9 cellular contexts compared by ENCODE assay signal in the genomic region with DNA sequence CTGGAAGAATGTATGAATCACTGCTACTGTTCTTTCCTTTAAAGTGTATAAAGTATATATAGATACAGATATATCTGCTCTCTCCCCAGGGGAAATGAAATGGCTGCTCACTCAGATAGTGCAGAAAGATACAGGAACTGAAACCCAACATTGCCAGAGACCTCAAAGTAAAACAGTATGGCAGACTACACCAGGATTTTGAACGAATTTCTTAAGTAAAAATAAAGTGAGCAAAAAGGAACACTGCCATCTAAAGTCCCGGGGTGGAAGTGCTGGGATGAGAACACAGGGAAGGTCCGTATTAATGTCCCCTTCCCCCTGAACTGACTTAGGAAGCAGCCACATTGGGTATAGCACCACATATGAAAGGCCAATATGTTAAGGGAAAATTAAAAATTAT.
DNase-seq lines count a peak whose midpoint lies in the region; ATAC-seq and TF ChIP-seq lines count a peak whose summit lies in the region.
"Had no signal": no experiment of that assay in that cellular context is flagged by ENCODE, and none has a peak within 500 bp of the region (broad histone marks: within the 10 kb centered on the region; RNA-seq: fewer than 3 reads in every experiment).

No MANE protein-coding gene starts in this region.

- H4K8ac ChIP-seq in IMR-90 (ENCODE audit: low read depth in 2 of 2, low read length in 2 of 2): no peak overlapping the region

- H3K27ac ChIP-seq in IMR-90 (ENCODE audit: insufficient read depth, low read length) (no peak overlapping the region), Peyer's patch (peak overlapping the region in 1 of 4 donors; percentile 6)
- H3K27ac ChIP-seq: SK-N-MC had no signal

- no peak overlapping the region for H2BK120ac ChIP-seq in IMR-90 (ENCODE audit: low read depth, low read length)

- dilution Hi-C loops in IMR-90 (cut with HindIII; ENCODE audit: low sequenced_read_pairs, unreplicated experiment): no loop called here

- no peaks in the 10 kb centered on the region for H4K20me1 ChIP-seq in IMR-90 (ENCODE audit: insufficient read depth, low read length)

- H2AK9ac ChIP-seq in IMR-90 (replicated peaks; ENCODE audit: low read depth, low read length, poor library complexity): no peak overlapping the region

- no TSS peak for BruUV-seq in IMR-90 (replicated peaks; lab: Mats Ljungman, UMichigan)

- H3K4me1 ChIP-seq in IMR-90 (ENCODE audit: control insufficient read depth, insufficient read depth, low read length): no peaks in the 10 kb centered on the region
- H3K4me1 ChIP-seq in Peyer's patch: no peaks in the 10 kb centered on the region

- no peaks in the 10 kb centered on the region for H3K4me1 Mint-ChIP-seq in glutamatergic neuron (ENCODE audit: low read depth, unreplicated experiment)

- no peak overlapping the region for H2AK5ac ChIP-seq in IMR-90 (ENCODE audit: low read depth, low read length)

- H3K9ac ChIP-seq in IMR-90 (ENCODE audit: low read depth, low read length): no peak overlapping the region

- WGBS in IMR-90 (ENCODE audit: extremely low coverage in 2 of 2, insufficient read length in 1 of 2), 2 experiments: no CpG with 5 or more reads among the region's 3 CpGs

- H2BK15ac ChIP-seq in IMR-90 (ENCODE audit: low read depth, low read length): no peak overlapping the region

- H3K36me3 ChIP-seq in IMR-90 (ENCODE audit: control insufficient read depth, insufficient read depth, low read length) (no peaks in the 10 kb centered on the region), Peyer's patch (no peaks in the 10 kb centered on the region)

- H3K4me3 ChIP-seq in IMR-90 (ENCODE audit: insufficient read depth, low read depth, low read length): no peak overlapping the region
- no peak overlapping the region for H3K4me3 ChIP-seq in Peyer's patch
- H3K4me3 ChIP-seq: SK-N-MC had no signal

- no peak overlapping the region for H3K27ac Mint-ChIP-seq in glutamatergic neuron (ENCODE audit: unreplicated experiment)

- H2BK5ac ChIP-seq in IMR-90 (ENCODE audit: low read depth, low read length, poor library complexity, severe bottlenecking): no peak overlapping the region

- H3K36me3 Mint-ChIP-seq in glutamatergic neuron (ENCODE audit: unreplicated experiment): no peaks in the 10 kb centered on the region

- H3K9me3 ChIP-seq in IMR-90 (ENCODE audit: control insufficient read depth, insufficient read depth, low read length) (no peaks in the 10 kb centered on the region), Peyer's patch (no peaks in the 10 kb centered on the region)

- ATAC-seq in GM18502 (IDR thresholded peaks at IDR 0.05; ENCODE audit: poor library complexity, unreplicated experiment) (peak; percentile 76), GM21717 (IDR thresholded peaks at IDR 0.05; ENCODE audit: unreplicated experiment) (peak; percentile 58), IMR-90 (ENCODE audit: low read depth) (no peak)

- no peak overlapping the region for H3K23ac ChIP-seq in IMR-90 (ENCODE audit: low read depth, low read length)

- H3K79me1 ChIP-seq in IMR-90 (ENCODE audit: low read depth in 1 of 2, low read length in 2 of 2): no peaks in the 10 kb centered on the region

- no peak overlapping the region for H3K4me3 Mint-ChIP-seq in glutamatergic neuron (ENCODE audit: unreplicated experiment)

- H4K5ac ChIP-seq in IMR-90 (ENCODE audit: low read depth, low read length): no peak overlapping the region

- POLR2A ChIA-PET in IMR-90 (lab: Charles Lee; ENCODE audit: unreplicated experiment): no interaction called here

- H3K14ac ChIP-seq in IMR-90 (replicated peaks; ENCODE audit: low read depth, low read length): no peak overlapping the region

- no peak for TF ChIP-seq RAD21 in IMR-90 (IDR thresholded peaks at IDR 0.05; ENCODE audit: low read length)

- H4K91ac ChIP-seq in IMR-90 (ENCODE audit: insufficient read depth, low read depth, low read length): no peak overlapping the region

- TF ChIP-seq POLR2A in IMR-90 (IDR thresholded peaks at IDR 0.05; ENCODE audit: low read depth, low read length) (no peak), Peyer's patch (IDR thresholded peaks at IDR 0.05) (no peak)

- 0 out of 2 replicates have a peak, but pooled peaks have one; percentile 9 for TF ChIP-seq CTCF in IMR-90 (conservative IDR thresholded peaks at IDR 0.05; ENCODE audit: low read depth, low read length)
- peak; percentile 37 for TF ChIP-seq CTCF in glutamatergic neuron (IDR thresholded peaks at IDR 0.05; ENCODE audit: partially characterized antibody, unreplicated experiment)
- peak in 1 of 6 experiments; percentile 36 for TF ChIP-seq CTCF in Peyer's patch (IDR thresholded peaks at IDR 0.05)

- no peak overlapping the region for H2BK20ac ChIP-seq in IMR-90 (ENCODE audit: low read depth, low read length)

- intact Hi-C loops in IMR-90 (cut with micrococcal nuclease): no loop called here

- in situ Hi-C loops in IMR-90 (cut with MboI; ENCODE audit: low sequenced_read_pairs): no loop called here

- no peak overlapping the region for H3K56ac ChIP-seq in IMR-90 (ENCODE audit: extremely low read depth, insufficient read depth, low read length)

- no peaks in the 10 kb centered on the region for H3K27me3 Mint-ChIP-seq in glutamatergic neuron (ENCODE audit: unreplicated experiment)

- H2AFZ ChIP-seq in IMR-90 (replicated peaks; ENCODE audit: low read length, poor library complexity): no peak overlapping the region

- H3K27me3 ChIP-seq in IMR-90 (ENCODE audit: control insufficient read depth, insufficient read depth, low read length) (no peaks in the 10 kb centered on the region), Peyer's patch (no peaks in the 10 kb centered on the region)

- no peak for DNase-seq in IMR-90
- DNase-seq in glutamatergic neuron: no peak
- DNase-seq in central memory CD4-positive, alpha-beta T cell: no peak
- no peak for DNase-seq in GOT3 (lab: John Stamatoyannopoulos, UW)
- no peak for DNase-seq in Peyer's patch
- no peak for DNase-seq in cerebellar cortex (ENCODE audit: low spot score)

- H3K9me1 ChIP-seq in IMR-90 (ENCODE audit: insufficient read depth, low read length): no peaks in the 10 kb centered on the region

- H3K4me2 ChIP-seq in IMR-90 (ENCODE audit: low read depth, low read length): no peak overlapping the region

- H3K4ac ChIP-seq in IMR-90 (ENCODE audit: low read depth, low read length): no peak overlapping the region

- CTCF ChIA-PET in IMR-90 (lab: Yijun Ruan, JAX): interaction anchor here (1.0 kb wide), 1 partner anchor 11 kb away, joined by 6 read pairs; no protein-coding TSS in a partner anchor

- H3K9me3 Mint-ChIP-seq in glutamatergic neuron (ENCODE audit: unreplicated experiment): no peaks in the 10 kb centered on the region

- no peak overlapping the region for H3K18ac ChIP-seq in IMR-90 (ENCODE audit: low read depth, low read length)

TF ChIP-seq in IMR-90, 13 proteins besides CTCF, POLR2A, EP300 and RAD21:
- TF ChIP-seq FOS (IDR thresholded peaks at IDR 0.05; ENCODE audit: low read depth, low read length) (no peak), NFE2L2 (IDR thresholded peaks at IDR 0.05; ENCODE audit: low read depth, low read length) (no peak)
